21 cellular contexts compared by ENCODE assay signal in genomic region chr3:5155241-5155640, GRCh38.
"Had no signal": no experiment of that assay in that cellular context is flagged by ENCODE, and none has a peak within 500 bp of the region (broad histone marks: within the 10 kb centered on the region; RNA-seq: fewer than 3 reads in every experiment).

No MANE protein-coding gene starts in this region.

- H3K27me3 Mint-ChIP-seq: activated CD4-positive, alpha-beta T cell treated with anti-CD3 and anti-CD28 coated beads for 36 hours; activated naive CD8-positive, alpha-beta T cell treated with anti-CD3 and anti-CD28 coated beads, Interleukin-2, amount 50 U/mL, for 24 hours had no signal

- DNase-seq: activated CD4-positive, alpha-beta T cell treated with anti-CD3 and anti-CD28 coated beads for 36 hours; activated CD4-positive, CD25-positive, alpha-beta regulatory T cell; activated CD8-positive, alpha-beta memory T cell treated with anti-CD3 and anti-CD28 coated beads, Interleukin-2, amount 50 U/mL, for 48 hours; activated CD8-positive, alpha-beta T cell treated with anti-CD3 and anti-CD28 coated beads, Interleukin-2, amount 10 ng/mL, durations not matched to agents 7 days and 5 days; activated gamma-delta T cell; activated naive CD4-positive, alpha-beta T cell treated with anti-CD3 and anti-CD28 coated beads, Interleukin-2, amount 50 U/mL, for 16 hours; activated naive CD8-positive, alpha-beta T cell treated with anti-CD3 and anti-CD28 coated beads, Interleukin-2, amount 50 U/mL, for 24 hours; activated T-cell treated with anti-CD3 and anti-CD28 coated beads, Interleukin-2, amount 50 U/mL, for 4 hours; amniotic stem cell; body of pancreas; central memory CD4-positive, alpha-beta T cell; KBM-7; NCI-H1048; NCI-H146; NCI-H187 treated with DMSO at 0.1 percent for 48 hours; NCI-H2081 treated with DMSO at 0.1 percent for 48 hours; NCI-H446; NCI-H524; PC-9; SIG-M5; T-helper 2 cell had no signal

- H3K9me3 Mint-ChIP-seq: activated naive CD8-positive, alpha-beta T cell treated with anti-CD3 and anti-CD28 coated beads, Interleukin-2, amount 50 U/mL, for 24 hours had no signal

- ATAC-seq: activated CD4-positive, alpha-beta T cell treated with anti-CD3 and anti-CD28 coated beads for 36 hours; activated CD8-positive, alpha-beta T cell treated with anti-CD3 and anti-CD28 coated beads, Interleukin-2, amount 10 ng/mL, durations not matched to agents 7 days and 5 days; activated naive CD8-positive, alpha-beta T cell treated with anti-CD3 and anti-CD28 coated beads, Interleukin-2, amount 50 U/mL, for 24 hours; activated T-cell treated with anti-CD3 and anti-CD28 coated beads, Interleukin-2, amount 50 U/mL, for 4 hours; body of pancreas had no signal

- H3K4me3 Mint-ChIP-seq: activated CD4-positive, alpha-beta T cell treated with anti-CD3 and anti-CD28 coated beads for 36 hours; activated CD8-positive, alpha-beta T cell treated with anti-CD3 and anti-CD28 coated beads, Interleukin-2, amount 10 ng/mL, durations not matched to agents 7 days and 5 days; activated naive CD8-positive, alpha-beta T cell treated with anti-CD3 and anti-CD28 coated beads, Interleukin-2, amount 50 U/mL, for 24 hours had no signal

- H3K27ac Mint-ChIP-seq: activated CD4-positive, alpha-beta T cell treated with anti-CD3 and anti-CD28 coated beads for 36 hours; activated CD8-positive, alpha-beta T cell treated with anti-CD3 and anti-CD28 coated beads, Interleukin-2, amount 10 ng/mL, durations not matched to agents 7 days and 5 days had no signal
